ENCODE assay signal across 12 cellular contexts in genomic region chr9:136354592-136355085, GRCh38. TPM values are rescaled to one million over a fixed set of nuclear protein-coding genes. Genes with fewer than 3 reads are reported as not detected.
DNase-seq lines count a peak whose midpoint lies in the region; ATAC-seq, FAIRE-seq and TF ChIP-seq lines count a peak whose summit lies in the region.
"Had no signal": no experiment of that assay in that cellular context is flagged by ENCODE, and none has a peak within 500 bp of the region (broad histone marks: within the 10 kb centered on the region; RNA-seq: fewer than 3 reads in every experiment).

No MANE protein-coding gene starts in this region.

- peak; percentile 27 for DNase-seq in IMR-90
- DNase-seq in astrocyte (ENCODE audit: low read depth) = no peak
- peak; percentile 80 for DNase-seq in right atrium auricular region (ENCODE audit: low spot score)
- DNase-seq in testis = peak; percentile 39
- DNase-seq in NCI-H2029 treated with DMSO at 0.1 percent for 48 hours (lab: John Stamatoyannopoulos, UW) = no peak
- no peak for DNase-seq in NCI-H187 treated with DMSO at 0.1 percent for 48 hours (lab: John Stamatoyannopoulos, UW)
- no peak for DNase-seq in iPS-NIHi11 (ENCODE audit: low spot score)
- DNase-seq: activated T-cell treated with anti-CD3 and anti-CD28 coated beads, Interleukin-2, amount 50 U/mL, for 72 hours; DMS153; NCI-H1048 had no signal

- H2AFZ ChIP-seq in IMR-90 (replicated peaks; ENCODE audit: low read length, poor library complexity) (peak overlapping the region; percentile 47), astrocyte (ENCODE audit: low read depth, low read length) (no peak overlapping the region)

- H3K14ac ChIP-seq in IMR-90 (replicated peaks; ENCODE audit: low read depth, low read length) = peak overlapping the region; percentile 79

- peaks cover 3% of the 10 kb centered on the region; the same call in 1 of the 2 replicates for H3K9me1 ChIP-seq in IMR-90 (ENCODE audit: insufficient read depth, low read length)

- H3K36me3 Mint-ChIP-seq in astrocyte (ENCODE audit: low read depth, unreplicated experiment) = no peaks in the 10 kb centered on the region
- no peaks in the 10 kb centered on the region for H3K36me3 Mint-ChIP-seq in stimulated activated memory B cell treated with anti-CD40 and anti-IgM and Interleukin-4, amounts not matched to agents 10 μg/mL and 1 μg/mL and 100 μg/mL, for 72 hours

- H3K79me1 ChIP-seq in IMR-90 (ENCODE audit: low read depth in 1 of 2, low read length in 2 of 2) = peaks cover 0 to 39% of the 10 kb centered on the region in 2 experiments; a peak in 2 of 4 replicates

- H3K27ac ChIP-seq in IMR-90 (ENCODE audit: insufficient read depth, low read length) (peak overlapping the region; percentile 19; the same call in 1 of the 2 replicates), astrocyte (ENCODE audit: low read depth, low read length) (no peak overlapping the region), right atrium auricular region (peak overlapping the region; percentile 89 to 97), testis (peak overlapping the region; percentile 31 to 45)

- in situ Hi-C loops in IMR-90 (cut with MboI; ENCODE audit: low sequenced_read_pairs) = no loop called here

- H3K4me3 Mint-ChIP-seq in astrocyte (ENCODE audit: unreplicated experiment) = no peak overlapping the region
- no peak overlapping the region for H3K4me3 Mint-ChIP-seq in stimulated activated memory B cell treated with anti-CD40 and anti-IgM and Interleukin-4, amounts not matched to agents 10 μg/mL and 1 μg/mL and 100 μg/mL, for 72 hours
- H3K4me3 Mint-ChIP-seq: activated T-cell treated with anti-CD3 and anti-CD28 coated beads, Interleukin-2, amount 50 U/mL, for 72 hours had no signal

- no peak for TF ChIP-seq CTCF in IMR-90 (conservative IDR thresholded peaks at IDR 0.05; ENCODE audit: low read depth, low read length)
- TF ChIP-seq CTCF in astrocyte (IDR thresholded peaks at IDR 0.05; ENCODE audit: insufficient read depth, low read depth, low read length) = no peak
- TF ChIP-seq CTCF in right atrium auricular region (IDR thresholded peaks at IDR 0.05) = no peak
- TF ChIP-seq CTCF in testis (IDR thresholded peaks at IDR 0.05) = no peak

- CTCF ChIA-PET in IMR-90 (lab: Yijun Ruan, JAX) = no interaction called here

- POLR2A ChIA-PET in IMR-90 (lab: Charles Lee; ENCODE audit: unreplicated experiment) = no interaction called here

- BruUV-seq in IMR-90 (replicated peaks; lab: Mats Ljungman, UMichigan) = no TSS peak

- no peak overlapping the region for H3K4me3 ChIP-seq in IMR-90 (ENCODE audit: insufficient read depth, low read depth, low read length)
- H3K4me3 ChIP-seq in astrocyte (ENCODE audit: insufficient read depth, low read depth, low read length) = no peak overlapping the region
- H3K4me3 ChIP-seq in right atrium auricular region = peak overlapping the region; percentile 25 to 34
- H3K4me3 ChIP-seq in testis = no peak overlapping the region

- peak overlapping the region; percentile 71 for H2BK5ac ChIP-seq in IMR-90 (ENCODE audit: low read depth, low read length, poor library complexity, severe bottlenecking)

- no peaks in the 10 kb centered on the region for H3K79me2 ChIP-seq in astrocyte (ENCODE audit: insufficient read depth, low read length)

- H4K20me1 ChIP-seq in IMR-90 (ENCODE audit: insufficient read depth, low read length) (peaks cover 34% of the 10 kb centered on the region), astrocyte (ENCODE audit: insufficient read depth, low read length) (peaks cover 26% of the 10 kb centered on the region)

- H3K18ac ChIP-seq in IMR-90 (ENCODE audit: low read depth, low read length) = no peak overlapping the region

- H4K91ac ChIP-seq in IMR-90 (ENCODE audit: insufficient read depth, low read depth, low read length) = peak overlapping the region; percentile 72

- peak overlapping the region; percentile 53 for H3K27ac Mint-ChIP-seq in astrocyte (ENCODE audit: unreplicated experiment)
- H3K27ac Mint-ChIP-seq in stimulated activated memory B cell treated with anti-CD40 and anti-IgM and Interleukin-4, amounts not matched to agents 10 μg/mL and 1 μg/mL and 100 μg/mL, for 72 hours = no peak overlapping the region
- H3K27ac Mint-ChIP-seq: activated T-cell treated with anti-CD3 and anti-CD28 coated beads, Interleukin-2, amount 50 U/mL, for 72 hours had no signal

- H2BK120ac ChIP-seq in IMR-90 (ENCODE audit: low read depth, low read length) = peak overlapping the region; percentile 5

- H3K4me1 ChIP-seq in IMR-90 (ENCODE audit: control insufficient read depth, insufficient read depth, low read length) = peaks cover 23% of the 10 kb centered on the region
- peaks cover 14% of the 10 kb centered on the region for H3K4me1 ChIP-seq in astrocyte (ENCODE audit: insufficient read depth, low read length)
- H3K4me1 ChIP-seq in right atrium auricular region = peaks cover 0 to 38% of the 10 kb centered on the region in 2 donors
- peaks cover 28% of the 10 kb centered on the region for H3K4me1 ChIP-seq in testis

- no peak for TF ChIP-seq RAD21 in IMR-90 (IDR thresholded peaks at IDR 0.05; ENCODE audit: low read length)

- WGBS in IMR-90 (ENCODE audit: extremely low coverage in 2 of 2, insufficient read length in 1 of 2), 2 experiments = 51% methylated on average over 12 of the region's 17 CpGs; no CpG with 5 or more reads in 1 of the 2 experiments
- WGBS in testis, 2 donors = 53 to 86% methylated on average over 8 to 13 of the region's 17 CpGs

- peaks cover 7% of the 10 kb centered on the region for H3K4me1 Mint-ChIP-seq in astrocyte (ENCODE audit: low read depth, unreplicated experiment)
- no peaks in the 10 kb centered on the region for H3K4me1 Mint-ChIP-seq in stimulated activated memory B cell treated with anti-CD40 and anti-IgM and Interleukin-4, amounts not matched to agents 10 μg/mL and 1 μg/mL and 100 μg/mL, for 72 hours

- no peak for FAIRE-seq in astrocyte (lab: Jason Lieb, UNC)
- FAIRE-seq: colon had no signal

- H3K27me3 Mint-ChIP-seq in astrocyte (ENCODE audit: low read depth, unreplicated experiment) = no peaks in the 10 kb centered on the region
- H3K27me3 Mint-ChIP-seq in stimulated activated memory B cell treated with anti-CD40 and anti-IgM and Interleukin-4, amounts not matched to agents 10 μg/mL and 1 μg/mL and 100 μg/mL, for 72 hours = peaks cover 36% of the 10 kb centered on the region

- H3K23ac ChIP-seq in IMR-90 (ENCODE audit: low read depth, low read length) = 0 out of 2 replicates have a peak overlapping the region, but pooled peaks have one; percentile 49

- H4K8ac ChIP-seq in IMR-90 (ENCODE audit: low read depth in 2 of 2, low read length in 2 of 2) = peak overlapping the region in 1 of 2 experiments; percentile 1; a peak in 1 of 4 replicates

- H3K9ac ChIP-seq in IMR-90 (ENCODE audit: low read depth, low read length) = no peak overlapping the region
- no peak overlapping the region for H3K9ac ChIP-seq in astrocyte (ENCODE audit: low read length)

- H3K27me3 ChIP-seq in IMR-90 (ENCODE audit: control insufficient read depth, insufficient read depth, low read length) = no peaks in the 10 kb centered on the region
- no peaks in the 10 kb centered on the region for H3K27me3 ChIP-seq in astrocyte (ENCODE audit: insufficient read depth, low read length)
- H3K27me3 ChIP-seq in right atrium auricular region = no peaks in the 10 kb centered on the region
- no peaks in the 10 kb centered on the region for H3K27me3 ChIP-seq in testis

- H3K36me3 ChIP-seq in IMR-90 (ENCODE audit: control insufficient read depth, insufficient read depth, low read length) (peaks cover 66% of the 10 kb centered on the region), astrocyte (ENCODE audit: insufficient read depth, low read length) (no peaks in the 10 kb centered on the region), right atrium auricular region (peaks cover 18% of the 10 kb centered on the region), testis (ENCODE audit: low read depth, missing control alignments) (no peaks in the 10 kb centered on the region)

- intact Hi-C loops in IMR-90 (cut with micrococcal nuclease) = no loop called here
- intact Hi-C loops in testis (cut with DNase I; ENCODE audit: low total_unique reads) = loop anchor here (10.0 kb wide), 1 partner anchor 1650 kb away; no protein-coding TSS in a partner anchor

- H3K9me3 ChIP-seq in IMR-90 (ENCODE audit: control insufficient read depth, insufficient read depth, low read length) = no peaks in the 10 kb centered on the region
- no peaks in the 10 kb centered on the region for H3K9me3 ChIP-seq in astrocyte (ENCODE audit: insufficient read depth, low read depth, low read length)
- H3K9me3 ChIP-seq in right atrium auricular region = no peaks in the 10 kb centered on the region
- no peaks in the 10 kb centered on the region for H3K9me3 ChIP-seq in testis

- dilution Hi-C loops in IMR-90 (cut with HindIII; ENCODE audit: low sequenced_read_pairs, unreplicated experiment) = no loop called here

- no peaks in the 10 kb centered on the region for H3K9me3 Mint-ChIP-seq in astrocyte (ENCODE audit: unreplicated experiment)
- H3K9me3 Mint-ChIP-seq in stimulated activated memory B cell treated with anti-CD40 and anti-IgM and Interleukin-4, amounts not matched to agents 10 μg/mL and 1 μg/mL and 100 μg/mL, for 72 hours = no peaks in the 10 kb centered on the region
- H3K9me3 Mint-ChIP-seq: activated T-cell treated with anti-CD3 and anti-CD28 coated beads, Interleukin-2, amount 50 U/mL, for 72 hours had no signal

- peak overlapping the region; percentile 83 for H3K4ac ChIP-seq in IMR-90 (ENCODE audit: low read depth, low read length)

- ATAC-seq in IMR-90 (ENCODE audit: low read depth) = peak; percentile 49
- no peak for ATAC-seq in stimulated activated memory B cell treated with anti-CD40 and anti-IgM and Interleukin-4, amounts not matched to agents 10 μg/mL and 1 μg/mL and 100 μg/mL, for 72 hours

- no peak overlapping the region; the same call in 1 of the 2 replicates for H3K56ac ChIP-seq in IMR-90 (ENCODE audit: extremely low read depth, insufficient read depth, low read length)

- peak overlapping the region; percentile 90 for H2AK5ac ChIP-seq in IMR-90 (ENCODE audit: low read depth, low read length)

- H4K5ac ChIP-seq in IMR-90 (ENCODE audit: low read depth, low read length) = no peak overlapping the region

- H3K4me2 ChIP-seq in IMR-90 (ENCODE audit: low read depth, low read length) (no peak overlapping the region), astrocyte (ENCODE audit: low read length) (peak overlapping the region; percentile 10)

- no peak overlapping the region; the same call in 1 of the 2 replicates for H2BK20ac ChIP-seq in IMR-90 (ENCODE audit: low read depth, low read length)

- peak overlapping the region; percentile 95 for H2AK9ac ChIP-seq in IMR-90 (replicated peaks; ENCODE audit: low read depth, low read length, poor library complexity)

- H2BK15ac ChIP-seq in IMR-90 (ENCODE audit: low read depth, low read length) = no peak overlapping the region

- TF ChIP-seq POLR2A in IMR-90 (IDR thresholded peaks at IDR 0.05; ENCODE audit: low read depth, low read length) (no peak), testis (IDR thresholded peaks at IDR 0.05) (no peak)

RNA-seq across cellular contexts. Expression of gene DNLZ, which starts 8.9 kb away (rescaled TPM):
- total RNA-seq in IMR-90 (2012; rRNA removed) = 2.0 and 6.1 TPM in 2 replicates
- 11.4 and 20.3 TPM in 2 replicates for polyA plus RNA-seq in IMR-90 (2012; rRNA removed)
- polyA plus RNA-seq in IMR-90 (2012; cell fraction: cytosol; rRNA removed) = 19.7 and 40.1 TPM in 2 replicates
- polyA plus RNA-seq in IMR-90 (2012; cell fraction: nucleus; rRNA removed; ENCODE audit: low replicate concordance) = 8.7 and 31.6 TPM in 2 replicates
- total RNA-seq in astrocyte = 14.0 and 17.4 TPM in 2 replicates
- total RNA-seq in right atrium auricular region = 10 to 100 TPM; 15.4 to 36.6 TPM
- total RNA-seq in testis = 10 to 100 TPM; 48.2 to 51.1 TPM
- 14.0 TPM for polyA plus RNA-seq in testis (ENCODE audit: insufficient read depth, low read depth, low replicate concordance)

RNA-seq across cellular contexts. Expression of gene CARD9, which starts 18.8 kb away (rescaled TPM):
- total RNA-seq in IMR-90 (2012; rRNA removed) = 0.36 and 1.1 TPM in 2 replicates
- polyA plus RNA-seq in IMR-90 (2012; rRNA removed) = 1.5 and 1.9 TPM in 2 replicates
- polyA plus RNA-seq in IMR-90 (2012; cell fraction: cytosol; rRNA removed) = 0.47 and 1.0 TPM in 2 replicates
- 9.8 and 17.9 TPM in 2 replicates for polyA plus RNA-seq in IMR-90 (2012; cell fraction: nucleus; rRNA removed; ENCODE audit: low replicate concordance)
- total RNA-seq in astrocyte = 2.7 and 4.2 TPM in 2 replicates
- 1 to 10 TPM in 1 of 2 donors, under 1 TPM in 1; 0.15 to 1.1 TPM for total RNA-seq in right atrium auricular region
- 1 to 10 TPM; 3.5 to 3.7 TPM for total RNA-seq in testis
- polyA plus RNA-seq in testis (ENCODE audit: insufficient read depth, low read depth, low replicate concordance) = 1.8 TPM

RNA-seq across cellular contexts. Expression of gene GPSM1, which starts 27.3 kb away (rescaled TPM):
- total RNA-seq in IMR-90 (2012; rRNA removed) (28.7 and 29.7 TPM in 2 replicates), astrocyte (52.6 and 59.4 TPM in 2 replicates), right atrium auricular region (10 to 100 TPM; 39.4 to 44.5 TPM), testis (100 to 1,000 TPM in 1 of 2 donors, 10 to 100 TPM in 1; 84.4 to 101 TPM)
- polyA plus RNA-seq in IMR-90 (2012; rRNA removed) (71.2 and 91.4 TPM in 2 replicates), testis (ENCODE audit: insufficient read depth, low read depth, low replicate concordance) (33.5 TPM)
- polyA plus RNA-seq in IMR-90 (2012; cell fraction: cytosol; rRNA removed) = 45.5 and 87.8 TPM in 2 replicates
- polyA plus RNA-seq in IMR-90 (2012; cell fraction: nucleus; rRNA removed; ENCODE audit: low replicate concordance) = 297 and 693 TPM in 2 replicates

RNA-seq across cellular contexts. Expression of gene SNAPC4, which starts 45.3 kb away (rescaled TPM):
- total RNA-seq in IMR-90 (2012; rRNA removed) (2.5 and 3.1 TPM in 2 replicates), astrocyte (13.8 and 18.6 TPM in 2 replicates), right atrium auricular region (1 to 10 TPM; 2.5 to 4.4 TPM), testis (10 to 100 TPM; 29.5 to 35.9 TPM)
- polyA plus RNA-seq in IMR-90 (2012; rRNA removed) (6.5 and 7.6 TPM in 2 replicates), testis (ENCODE audit: insufficient read depth, low read depth, low replicate concordance) (21.2 TPM)
- 3.2 and 3.7 TPM in 2 replicates for polyA plus RNA-seq in IMR-90 (2012; cell fraction: cytosol; rRNA removed)
- polyA plus RNA-seq in IMR-90 (2012; cell fraction: nucleus; rRNA removed; ENCODE audit: low replicate concordance) = 42.0 and 62.6 TPM in 2 replicates

RNA-seq across cellular contexts. Expression of gene CCDC187, which starts 50.7 kb away (rescaled TPM):
- not detected in 2 replicates for total RNA-seq in IMR-90 (2012; rRNA removed)
- polyA plus RNA-seq in IMR-90 (2012; rRNA removed) = not detected in 2 replicates
- not detected in 2 replicates for polyA plus RNA-seq in IMR-90 (2012; cell fraction: cytosol; rRNA removed)
- not detected in 2 replicates for polyA plus RNA-seq in IMR-90 (2012; cell fraction: nucleus; rRNA removed; ENCODE audit: low replicate concordance)
- 0.09 TPM in 1 of 2 replicates, not detected in the other for total RNA-seq in astrocyte
- not detected for total RNA-seq in right atrium auricular region
- 10 to 100 TPM; 13.8 to 61.5 TPM for total RNA-seq in testis
- polyA plus RNA-seq in testis (ENCODE audit: insufficient read depth, low read depth, low replicate concordance) = 33.4 TPM
- total RNA-seq: activated T-cell treated with anti-CD3 and anti-CD28 coated beads, Interleukin-2, amount 50 U/mL, for 72 hours had no signal

Comparison
In these comparisons a context has a peak if more than half of its experiments do, and no peak if none do; other contexts are left out.
1. DNase-seq: peak in IMR-90 (single experiment), right atrium auricular region (single experiment) and testis (single experiment); none in astrocyte (single experiment), NCI-H2029 treated with DMSO at 0.1 percent for 48 hours (single experiment), NCI-H187 treated with DMSO at 0.1 percent for 48 hours (single experiment) and iPS-NIHi11 (single experiment).
2. H3K4me3 ChIP-seq: peak in right atrium auricular region (2 of 2); none in IMR-90 (single experiment), astrocyte (single experiment) and testis (0 of 2).